Comparison of ENCODE assay signal across 7 cellular contexts in genomic region chr14:93207468-93208308, GRCh38. TPM values are rescaled to one million over a fixed set of nuclear protein-coding genes. Genes with fewer than 3 reads are reported as not detected.
A peak's percentile ranks its signal among the peaks of the same experiment; 100 is the strongest.
DNase-seq lines count a peak whose midpoint lies in the region; ATAC-seq, FAIRE-seq and TF ChIP-seq lines count a peak whose summit lies in the region.

No MANE protein-coding gene starts in this region.

- FAIRE-seq in RCC 7860 (lab: Jason Lieb, UNC) (no peak), bronchial epithelial cell (lab: Jason Lieb, UNC) (no peak)

- DNase-seq in ELF-1 (ENCODE audit: low read depth, low spot score) (peak; percentile 27), HK-2 (ENCODE audit: unreplicated experiment) (peak; percentile 66), RCC 7860 (ENCODE audit: low spot score) (peak; percentile 23), bronchial epithelial cell (ENCODE audit: low read depth) (peak; percentile 75), inferior parietal cortex (ENCODE audit: extremely low spot score) (peak; percentile 42)

- H3K36me3 ChIP-seq in bronchial epithelial cell (ENCODE audit: control insufficient read depth, insufficient read depth, low read length): no peaks in the 10 kb centered on the region

- no peaks in the 10 kb centered on the region for H3K27me3 ChIP-seq in bronchial epithelial cell (ENCODE audit: control insufficient read depth, insufficient read depth, low read length)

- H3K4me3 ChIP-seq in bronchial epithelial cell (ENCODE audit: low read depth, low read length) (peak overlapping the region; percentile 66), skin epidermis (peak overlapping the region; percentile 69 to 99 (median 86))

- ATAC-seq in GM21381 (IDR thresholded peaks at IDR 0.05; ENCODE audit: unreplicated experiment): peak; percentile 41

- peak overlapping the region; percentile 54 to 95 (median 86) for H3K27ac ChIP-seq in skin epidermis

- peak; percentile 32 for TF ChIP-seq CTCF in bronchial epithelial cell (IDR thresholded peaks at IDR 0.05; ENCODE audit: insufficient read depth, low read length, severe bottlenecking)

RNA-seq across cellular contexts. Expression of gene UBR7, which starts 0.6 kb away (rescaled TPM):
- 7.9 and 20.7 TPM in 2 replicates for total RNA-seq in bronchial epithelial cell

RNA-seq across cellular contexts. Expression of gene GON7, which starts 0.8 kb away (rescaled TPM):
- total RNA-seq in bronchial epithelial cell: 11.6 and 14.5 TPM in 2 replicates

RNA-seq across cellular contexts. Expression of gene LYSET, which starts 22.6 kb away (rescaled TPM):
- 11.3 and 14.7 TPM in 2 replicates for total RNA-seq in bronchial epithelial cell

RNA-seq across cellular contexts. Expression of gene MOAP1, which starts 23.0 kb away (rescaled TPM):
- total RNA-seq in bronchial epithelial cell: 15.8 and 17.2 TPM in 2 replicates

Comparison
In these comparisons a context has a peak if more than half of its experiments do, and no peak if none do; other contexts are left out.
1. Peak in every context shown above with its lines: DNase-seq, ATAC-seq, H3K4me3 ChIP-seq and H3K27ac ChIP-seq.
2. DNase-seq: peak in every context shown above with its lines; median percentile 75 in bronchial epithelial cell; 66 in HK-2; 42 in inferior parietal cortex; 27 in ELF-1; 23 in RCC 7860.